Comparison of ENCODE assay signal across 9 cellular contexts in the genomic region with DNA sequence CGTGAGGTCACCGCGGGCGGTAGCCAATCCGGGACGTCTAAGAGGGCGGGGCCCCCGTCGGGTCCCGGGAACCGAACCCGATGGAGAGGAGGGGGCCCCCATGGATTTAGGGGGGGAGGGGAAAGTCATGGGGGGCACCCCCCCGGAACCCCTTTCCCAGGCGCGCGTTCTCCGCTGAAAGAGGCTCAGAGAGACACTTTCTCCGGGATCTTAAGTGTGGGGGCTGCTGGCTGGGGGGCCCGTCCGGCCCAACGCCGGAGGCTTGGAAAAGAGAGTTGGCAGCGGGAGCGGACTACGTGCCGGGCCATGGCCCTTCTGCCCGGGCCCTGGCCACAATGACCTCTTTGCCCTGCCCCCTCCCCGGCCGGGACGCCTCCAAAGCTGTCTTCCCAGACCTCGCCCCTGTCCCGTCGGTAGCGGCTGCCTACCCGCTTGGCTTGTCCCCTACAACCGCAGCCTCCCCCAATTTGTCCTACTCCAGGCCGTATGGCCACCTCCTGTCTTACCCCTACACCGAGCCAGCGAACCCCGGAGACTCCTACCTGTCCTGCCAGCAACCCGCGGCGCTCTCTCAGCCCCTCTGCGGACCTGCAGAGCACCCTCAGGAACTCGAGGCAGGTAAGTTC. TPM values are rescaled to one million over a fixed set of nuclear protein-coding genes. Genes with fewer than 3 reads are reported as not detected.
A peak's percentile ranks its signal among the peaks of the same experiment; 100 is the strongest.
DNase-seq lines count a peak whose midpoint lies in the region; ATAC-seq, FAIRE-seq and TF ChIP-seq lines count a peak whose summit lies in the region.
"Had no signal": no experiment of that assay in that cellular context is flagged by ENCODE, and none has a peak within 500 bp of the region (broad histone marks: within the 10 kb centered on the region; RNA-seq: fewer than 3 reads in every experiment).

A gene with protein sequence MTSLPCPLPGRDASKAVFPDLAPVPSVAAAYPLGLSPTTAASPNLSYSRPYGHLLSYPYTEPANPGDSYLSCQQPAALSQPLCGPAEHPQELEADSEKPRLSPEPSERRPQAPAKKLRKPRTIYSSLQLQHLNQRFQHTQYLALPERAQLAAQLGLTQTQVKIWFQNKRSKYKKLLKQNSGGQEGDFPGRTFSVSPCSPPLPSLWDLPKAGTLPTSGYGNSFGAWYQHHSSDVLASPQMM (plus strand): TSS at position 57 of the 626 bp plus-strand sequence. CDS start 279 bp downstream, at position 336.

- H3K27ac ChIP-seq in RWPE2 (ENCODE audit: poor library complexity, severe bottlenecking) = no peak within 1 kb of the TSS
- no peak within 1 kb of the TSS for H3K27ac ChIP-seq in endothelial cell of umbilical vein (ENCODE audit: insufficient read depth, low read depth, low read length)

- no peaks in the 10 kb centered on the region for H3K9me3 Mint-ChIP-seq in activated CD4-positive, alpha-beta T cell treated with anti-CD3 and anti-CD28 coated beads for 36 hours (ENCODE audit: low read depth)

- DNase-seq in activated CD4-positive, alpha-beta T cell treated with anti-CD3 and anti-CD28 coated beads for 36 hours = peak; percentile 39
- no peak for DNase-seq in activated CD4-positive, alpha-beta T cell treated with anti-CD3 and anti-CD28 coated beads, Interleukin-2, amount 50 U/mL, for 48 hours
- DNase-seq in RWPE2 (ENCODE audit: low spot score) (no peak), endothelial cell of umbilical vein (ENCODE audit: low read depth, low spot score) (no peak), posterior vena cava (ENCODE audit: low spot score) (peak; percentile 89), foreskin melanocyte (no peak), putamen (ENCODE audit: low spot score) (no peak)
- DNase-seq: DND-41 had no signal

- no peaks in the 10 kb centered on the region for H3K9me3 ChIP-seq in RWPE2 (ENCODE audit: severe bottlenecking)
- H3K9me3 ChIP-seq in endothelial cell of umbilical vein (replicated peaks; ENCODE audit: control insufficient read depth, insufficient read depth, low read length) = no peaks in the 10 kb centered on the region

- H3K27me3 Mint-ChIP-seq in activated CD4-positive, alpha-beta T cell treated with anti-CD3 and anti-CD28 coated beads for 36 hours = peaks cover 70% of the 10 kb centered on the region

- H3K4me1 ChIP-seq in RWPE2 (ENCODE audit: insufficient read depth, poor library complexity, severe bottlenecking) (no peaks in the 10 kb centered on the region), endothelial cell of umbilical vein (ENCODE audit: control insufficient read depth, extremely low read depth, insufficient read depth, low read length) (no peaks in the 10 kb centered on the region)

- H3K36me3 Mint-ChIP-seq in activated CD4-positive, alpha-beta T cell treated with anti-CD3 and anti-CD28 coated beads for 36 hours (ENCODE audit: low read depth) = no peaks in the 10 kb centered on the region

- no peak within 1 kb of the TSS for H3K9ac ChIP-seq in endothelial cell of umbilical vein (replicated peaks; ENCODE audit: extremely low read depth, insufficient read depth, low read length)

- no peaks in the 10 kb centered on the region for H3K9me1 ChIP-seq in endothelial cell of umbilical vein (replicated peaks; ENCODE audit: control insufficient read depth, extremely low read depth, insufficient read depth, low read length)

- H3K27ac Mint-ChIP-seq in activated CD4-positive, alpha-beta T cell treated with anti-CD3 and anti-CD28 coated beads for 36 hours = peak within 1 kb of the TSS; percentile 61

- H3K4me2 ChIP-seq in endothelial cell of umbilical vein (ENCODE audit: insufficient read depth, low read length) = peak within 1 kb of the TSS; percentile 18

- TF ChIP-seq CTCF in RWPE2 (IDR thresholded peaks at IDR 0.05; ENCODE audit: poor library complexity, severe bottlenecking) (no peak), endothelial cell of umbilical vein (IDR thresholded peaks at IDR 0.05; ENCODE audit: extremely low read depth in 1 of 2, insufficient read depth in 1 of 2, low read depth in 1 of 2, low read length in 2 of 2) (no peak)

- no peak for TF ChIP-seq POLR2A in endothelial cell of umbilical vein (IDR thresholded peaks at IDR 0.05; ENCODE audit: low read depth, low read length)

- no peaks in the 10 kb centered on the region for H3K36me3 ChIP-seq in RWPE2 (ENCODE audit: low read depth)
- no peaks in the 10 kb centered on the region for H3K36me3 ChIP-seq in endothelial cell of umbilical vein (ENCODE audit: control insufficient read depth in 2 of 2, extremely low read depth in 1 of 2, insufficient read depth in 2 of 2, low read length in 2 of 2)

- peak; percentile 6 for ATAC-seq in activated CD4-positive, alpha-beta T cell treated with anti-CD3 and anti-CD28 coated beads for 36 hours
- ATAC-seq in RWPE2 (ENCODE audit: low read depth) (no peak), HG03342 (IDR thresholded peaks at IDR 0.05; ENCODE audit: unreplicated experiment) (no peak)

- no peaks in the 10 kb centered on the region for H4K20me1 ChIP-seq in endothelial cell of umbilical vein (replicated peaks; ENCODE audit: control insufficient read depth, extremely low read depth, insufficient read depth, low read length)

- H3K79me2 ChIP-seq in endothelial cell of umbilical vein (ENCODE audit: control insufficient read depth, insufficient read depth, low read length) = no peaks in the 10 kb centered on the region

- no peak within 1 kb of the TSS for H2AFZ ChIP-seq in endothelial cell of umbilical vein (ENCODE audit: low read depth, low read length)

- intact Hi-C loops in activated CD4-positive, alpha-beta T cell treated with anti-CD3 and anti-CD28 coated beads for 36 hours (cut with DNase I, micrococcal nuclease) = loop anchor here in 1 of 2 experiments (1.0 to 5.0 kb wide), 4 partner anchors 27 to 472 kb away; a partner anchor contains a TSS
- intact Hi-C loops in endothelial cell of umbilical vein (cut with micrococcal nuclease) = no loop called here
- intact Hi-C loops in posterior vena cava (cut with DNase I) = no loop called here

- no TSS peak for BruUV-seq in endothelial cell of umbilical vein (replicated peaks; lab: Mats Ljungman, UMichigan)

- peak within 1 kb of the TSS; percentile 36 for H3K4me3 ChIP-seq in RWPE2 (ENCODE audit: severe bottlenecking)
- peak within 1 kb of the TSS in 1 of 3 experiments; percentile 16 for H3K4me3 ChIP-seq in endothelial cell of umbilical vein (replicated peaks in 1 of 3; ENCODE audit: insufficient read depth in 1 of 3, low read depth in 1 of 3, low read length in 3 of 3)

- FAIRE-seq in endothelial cell of umbilical vein (lab: Jason Lieb, UNC) = no peak

- H3K4me1 Mint-ChIP-seq in activated CD4-positive, alpha-beta T cell treated with anti-CD3 and anti-CD28 coated beads for 36 hours = peaks cover 28% of the 10 kb centered on the region

- H3K4me3 Mint-ChIP-seq in activated CD4-positive, alpha-beta T cell treated with anti-CD3 and anti-CD28 coated beads for 36 hours = peak within 1 kb of the TSS; percentile 82

- dilution Hi-C loops in endothelial cell of umbilical vein (cut with MboI; ENCODE audit: extremely low pct_ligation_motif_present, low sequenced_read_pairs) = no loop called here

- H3K27me3 ChIP-seq in RWPE2 (ENCODE audit: insufficient read depth, poor library complexity, severe bottlenecking) (peaks cover 79% of the 10 kb centered on the region), endothelial cell of umbilical vein (ENCODE audit: control insufficient read depth in 2 of 2, insufficient read depth in 2 of 2, low read length in 2 of 2) (peaks cover 93 to 96% of the 10 kb centered on the region in 2 experiments)

- POLR2A ChIA-PET in activated CD4-positive, alpha-beta T cell treated with anti-CD3 and anti-CD28 coated beads for 36 hours (lab: Charles Lee) = no interaction called here
- POLR2A ChIA-PET in endothelial cell of umbilical vein (lab: Charles Lee) = no interaction called here

- CTCF ChIA-PET in activated CD4-positive, alpha-beta T cell treated with anti-CD3 and anti-CD28 coated beads for 36 hours (lab: Charles Lee) = interaction anchor here (1.0 kb wide), 1 partner anchor 24 kb away, joined by 3 read pairs; no protein-coding TSS in a partner anchor
- CTCF ChIA-PET in endothelial cell of umbilical vein (lab: Charles Lee) = interaction anchor here (1.2 kb wide), 2 partner anchors 27 to 55 kb away, joined by 3 read pairs; no protein-coding TSS in a partner anchor

TF ChIP-seq in endothelial cell of umbilical vein, 7 proteins besides CTCF, POLR2A, EP300 and RAD21:
- TF ChIP-seq MYC (IDR thresholded peaks at IDR 0.05; ENCODE audit: low read depth, low read length) (no peak), EZH2 (IDR thresholded peaks at IDR 0.05; ENCODE audit: borderline replicate concordance, low read depth, low read length, severe bottlenecking) (peak; percentile 67), JUN (IDR thresholded peaks at IDR 0.05; ENCODE audit: borderline replicate concordance, insufficient read depth, insufficient read length, low read depth) (no peak)

RNA-seq across cellular contexts. Expression of the gene that starts here (rescaled TPM):
- total RNA-seq in activated CD4-positive, alpha-beta T cell treated with anti-CD3 and anti-CD28 coated beads for 36 hours = under 1 TPM; 0.85 to 0.86 TPM
- total RNA-seq in endothelial cell of umbilical vein (not detected in 2 replicates), posterior vena cava (under 1 TPM in 1 of 2 donors, not detected in 1; 0.19 TPM)
- not detected in 2 replicates for polyA plus RNA-seq in endothelial cell of umbilical vein
- polyA plus RNA-seq in endothelial cell of umbilical vein (2011; cell fraction: cytosol; rRNA removed) = 0.04 TPM in 1 of 2 replicates, not detected in the other
- 0.08 and 0.32 TPM in 2 replicates for polyA plus RNA-seq in endothelial cell of umbilical vein (2011; cell fraction: nucleus; rRNA removed)
- not detected in 2 replicates for polyA plus RNA-seq in endothelial cell of umbilical vein (2012)
- polyA minus RNA-seq in endothelial cell of umbilical vein = not detected in 2 replicates
- polyA minus RNA-seq in endothelial cell of umbilical vein (2011; cell fraction: cytosol; rRNA and poly(A)+ RNA removed) = 2.7 TPM
- polyA minus RNA-seq in endothelial cell of umbilical vein (2011; cell fraction: nucleus; rRNA and poly(A)+ RNA removed) = not detected in 2 replicates

Comparison
In these comparisons a context has a peak if more than half of its experiments do, and no peak if none do; other contexts are left out.
1. Peak in DNase-seq and ATAC-seq in activated CD4-positive, alpha-beta T cell treated with anti-CD3 and anti-CD28 coated beads for 36 hours; RNA of the gene not detected or under 1 TPM.
2. Peak in DNase-seq in posterior vena cava; RNA of the gene not detected or under 1 TPM.